In genomic region chr15:69148465-69148864, GRCh38 we compare ENCODE assay signal across 27 cellular contexts.
"Had no signal": no experiment of that assay in that cellular context is flagged by ENCODE, and none has a peak within 500 bp of the region (broad histone marks: within the 10 kb centered on the region; RNA-seq: fewer than 3 reads in every experiment).

No MANE protein-coding gene starts in this region.

- H3K27ac ChIP-seq: colonic mucosa, coronary artery, dorsolateral prefrontal cortex, epithelial cell of prostate, esophagus muscularis mucosa, esophagus squamous epithelium, foreskin keratinocyte, gastrocnemius medialis, gastroesophageal sphincter, heart left ventricle had no signal

- FAIRE-seq: colon, endometrium, endothelial cell of umbilical vein, frontal cortex had no signal

- H3K27me3 ChIP-seq: colonic mucosa, dorsolateral prefrontal cortex had no signal

- H3K4me1 ChIP-seq: foreskin keratinocyte, gastrocnemius medialis, gastroesophageal sphincter, heart left ventricle had no signal

- H3K4me3 ChIP-seq: colonic mucosa, coronary artery, dorsolateral prefrontal cortex, esophagus muscularis mucosa, esophagus squamous epithelium, gastrocnemius medialis, gastroesophageal sphincter, heart left ventricle had no signal

- H3K9me3 ChIP-seq: colonic mucosa, esophagus muscularis mucosa, esophagus squamous epithelium, gastrocnemius medialis, gastroesophageal sphincter, heart left ventricle had no signal

- DNase-seq: colonic mucosa; cortex of kidney; dermis blood vessel endothelial cell; dorsolateral prefrontal cortex; effector CD4-positive, alpha-beta T cell; effector CD8-positive, alpha-beta T cell; effector memory CD4-positive, alpha-beta T cell; effector memory CD8-positive, alpha-beta T cell; endodermal cell; erythroblast; esophagus squamous epithelium; foreskin fibroblast; foreskin keratinocyte; foreskin melanocyte; gastrocnemius medialis; glutamatergic neuron; head of caudate nucleus; heart left ventricle had no signal

- H3K4me3 Mint-ChIP-seq: dendritic cell treated with granulocyte-macrophage colony-stimulating factor and Interleukin-4, amounts not matched to agents 40 ng/mL and 50 ng/mL, for 4 days; effector memory CD8-positive, alpha-beta T cell; endodermal cell had no signal

- H3K9me3 Mint-ChIP-seq: dendritic cell treated with granulocyte-macrophage colony-stimulating factor and Interleukin-4, amounts not matched to agents 40 ng/mL and 50 ng/mL, for 4 days; effector memory CD8-positive, alpha-beta T cell; endodermal cell had no signal

- H3K27ac Mint-ChIP-seq: dendritic cell treated with granulocyte-macrophage colony-stimulating factor and Interleukin-4, amounts not matched to agents 40 ng/mL and 50 ng/mL, for 4 days; effector memory CD8-positive, alpha-beta T cell; endodermal cell had no signal

- H3K36me3 ChIP-seq: colonic mucosa, esophagus muscularis mucosa, esophagus squamous epithelium, gastrocnemius medialis, gastroesophageal sphincter, heart left ventricle had no signal
